Comparison of ENCODE assay signal across 1 cellular context in the genomic region with DNA sequence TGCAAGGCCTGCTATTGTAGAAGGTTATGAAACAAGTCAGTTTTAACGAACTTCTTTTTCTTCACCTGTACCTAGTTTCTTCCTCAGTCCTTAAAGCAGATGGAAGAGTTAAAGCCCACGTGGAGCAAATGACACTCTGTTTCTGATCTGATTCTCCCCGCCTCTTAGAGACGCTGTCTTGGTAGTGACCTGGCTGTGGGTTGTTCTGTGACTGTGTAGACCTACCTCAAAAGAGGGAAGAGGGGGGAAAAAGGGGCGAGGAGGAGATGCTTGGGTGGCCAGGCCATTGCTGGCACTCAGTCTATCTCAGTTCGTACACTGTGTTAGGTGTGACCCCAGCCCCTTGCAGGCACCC.
TF ChIP-seq lines count a peak whose summit lies in the region.

No MANE protein-coding gene starts in this region.

TF ChIP-seq in H1, 55 proteins besides CTCF, POLR2A, EP300 and RAD21:
- TF ChIP-seq, protein P1, sequence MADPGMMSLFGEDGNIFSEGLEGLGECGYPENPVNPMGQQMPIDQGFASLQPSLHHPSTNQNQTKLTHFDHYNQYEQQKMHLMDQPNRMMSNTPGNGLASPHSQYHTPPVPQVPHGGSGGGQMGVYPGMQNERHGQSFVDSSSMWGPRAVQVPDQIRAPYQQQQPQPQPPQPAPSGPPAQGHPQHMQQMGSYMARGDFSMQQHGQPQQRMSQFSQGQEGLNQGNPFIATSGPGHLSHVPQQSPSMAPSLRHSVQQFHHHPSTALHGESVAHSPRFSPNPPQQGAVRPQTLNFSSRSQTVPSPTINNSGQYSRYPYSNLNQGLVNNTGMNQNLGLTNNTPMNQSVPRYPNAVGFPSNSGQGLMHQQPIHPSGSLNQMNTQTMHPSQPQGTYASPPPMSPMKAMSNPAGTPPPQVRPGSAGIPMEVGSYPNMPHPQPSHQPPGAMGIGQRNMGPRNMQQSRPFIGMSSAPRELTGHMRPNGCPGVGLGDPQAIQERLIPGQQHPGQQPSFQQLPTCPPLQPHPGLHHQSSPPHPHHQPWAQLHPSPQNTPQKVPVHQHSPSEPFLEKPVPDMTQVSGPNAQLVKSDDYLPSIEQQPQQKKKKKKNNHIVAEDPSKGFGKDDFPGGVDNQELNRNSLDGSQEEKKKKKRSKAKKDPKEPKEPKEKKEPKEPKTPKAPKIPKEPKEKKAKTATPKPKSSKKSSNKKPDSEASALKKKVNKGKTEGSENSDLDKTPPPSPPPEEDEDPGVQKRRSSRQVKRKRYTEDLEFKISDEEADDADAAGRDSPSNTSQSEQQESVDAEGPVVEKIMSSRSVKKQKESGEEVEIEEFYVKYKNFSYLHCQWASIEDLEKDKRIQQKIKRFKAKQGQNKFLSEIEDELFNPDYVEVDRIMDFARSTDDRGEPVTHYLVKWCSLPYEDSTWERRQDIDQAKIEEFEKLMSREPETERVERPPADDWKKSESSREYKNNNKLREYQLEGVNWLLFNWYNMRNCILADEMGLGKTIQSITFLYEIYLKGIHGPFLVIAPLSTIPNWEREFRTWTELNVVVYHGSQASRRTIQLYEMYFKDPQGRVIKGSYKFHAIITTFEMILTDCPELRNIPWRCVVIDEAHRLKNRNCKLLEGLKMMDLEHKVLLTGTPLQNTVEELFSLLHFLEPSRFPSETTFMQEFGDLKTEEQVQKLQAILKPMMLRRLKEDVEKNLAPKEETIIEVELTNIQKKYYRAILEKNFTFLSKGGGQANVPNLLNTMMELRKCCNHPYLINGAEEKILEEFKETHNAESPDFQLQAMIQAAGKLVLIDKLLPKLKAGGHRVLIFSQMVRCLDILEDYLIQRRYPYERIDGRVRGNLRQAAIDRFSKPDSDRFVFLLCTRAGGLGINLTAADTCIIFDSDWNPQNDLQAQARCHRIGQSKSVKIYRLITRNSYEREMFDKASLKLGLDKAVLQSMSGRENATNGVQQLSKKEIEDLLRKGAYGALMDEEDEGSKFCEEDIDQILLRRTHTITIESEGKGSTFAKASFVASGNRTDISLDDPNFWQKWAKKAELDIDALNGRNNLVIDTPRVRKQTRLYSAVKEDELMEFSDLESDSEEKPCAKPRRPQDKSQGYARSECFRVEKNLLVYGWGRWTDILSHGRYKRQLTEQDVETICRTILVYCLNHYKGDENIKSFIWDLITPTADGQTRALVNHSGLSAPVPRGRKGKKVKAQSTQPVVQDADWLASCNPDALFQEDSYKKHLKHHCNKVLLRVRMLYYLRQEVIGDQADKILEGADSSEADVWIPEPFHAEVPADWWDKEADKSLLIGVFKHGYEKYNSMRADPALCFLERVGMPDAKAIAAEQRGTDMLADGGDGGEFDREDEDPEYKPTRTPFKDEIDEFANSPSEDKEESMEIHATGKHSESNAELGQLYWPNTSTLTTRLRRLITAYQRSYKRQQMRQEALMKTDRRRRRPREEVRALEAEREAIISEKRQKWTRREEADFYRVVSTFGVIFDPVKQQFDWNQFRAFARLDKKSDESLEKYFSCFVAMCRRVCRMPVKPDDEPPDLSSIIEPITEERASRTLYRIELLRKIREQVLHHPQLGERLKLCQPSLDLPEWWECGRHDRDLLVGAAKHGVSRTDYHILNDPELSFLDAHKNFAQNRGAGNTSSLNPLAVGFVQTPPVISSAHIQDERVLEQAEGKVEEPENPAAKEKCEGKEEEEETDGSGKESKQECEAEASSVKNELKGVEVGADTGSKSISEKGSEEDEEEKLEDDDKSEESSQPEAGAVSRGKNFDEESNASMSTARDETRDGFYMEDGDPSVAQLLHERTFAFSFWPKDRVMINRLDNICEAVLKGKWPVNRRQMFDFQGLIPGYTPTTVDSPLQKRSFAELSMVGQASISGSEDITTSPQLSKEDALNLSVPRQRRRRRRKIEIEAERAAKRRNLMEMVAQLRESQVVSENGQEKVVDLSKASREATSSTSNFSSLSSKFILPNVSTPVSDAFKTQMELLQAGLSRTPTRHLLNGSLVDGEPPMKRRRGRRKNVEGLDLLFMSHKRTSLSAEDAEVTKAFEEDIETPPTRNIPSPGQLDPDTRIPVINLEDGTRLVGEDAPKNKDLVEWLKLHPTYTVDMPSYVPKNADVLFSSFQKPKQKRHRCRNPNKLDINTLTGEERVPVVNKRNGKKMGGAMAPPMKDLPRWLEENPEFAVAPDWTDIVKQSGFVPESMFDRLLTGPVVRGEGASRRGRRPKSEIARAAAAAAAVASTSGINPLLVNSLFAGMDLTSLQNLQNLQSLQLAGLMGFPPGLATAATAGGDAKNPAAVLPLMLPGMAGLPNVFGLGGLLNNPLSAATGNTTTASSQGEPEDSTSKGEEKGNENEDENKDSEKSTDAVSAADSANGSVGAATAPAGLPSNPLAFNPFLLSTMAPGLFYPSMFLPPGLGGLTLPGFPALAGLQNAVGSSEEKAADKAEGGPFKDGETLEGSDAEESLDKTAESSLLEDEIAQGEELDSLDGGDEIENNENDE (IDR thresholded peaks at IDR 0.05; ENCODE audit: insufficient replicate concordance, low read length): no peak
- TF ChIP-seq RFX5 (IDR thresholded peaks at IDR 0.05; ENCODE audit: borderline replicate concordance, low read depth, low read length) (no peak), NANOG (IDR thresholded peaks at IDR 0.05; ENCODE audit: insufficient read depth, low read depth, low read length, poor library complexity, severe bottlenecking) (no peak), RNF2 (IDR thresholded peaks at IDR 0.05; ENCODE audit: borderline replicate concordance, low read depth, low read length, missing control alignments, poor library complexity, severe bottlenecking) (no peak), ASH2L (IDR thresholded peaks at IDR 0.05; ENCODE audit: low read length) (no peak), FOSL1 (IDR thresholded peaks at IDR 0.05; ENCODE audit: insufficient read depth, low read depth, low read length) (no peak), TBP (IDR thresholded peaks at IDR 0.05; ENCODE audit: low read depth, low read length) (no peak), SP2 (IDR thresholded peaks at IDR 0.05; ENCODE audit: low read length) (no peak), TAF1 (IDR thresholded peaks at IDR 0.05; ENCODE audit: low read depth, low read length) (no peak), TCF12 (IDR thresholded peaks at IDR 0.05; ENCODE audit: low read depth, low read length) (no peak), BACH1 (IDR thresholded peaks at IDR 0.05; ENCODE audit: low read length) (no peak), ZNF274 (IDR thresholded peaks at IDR 0.05; ENCODE audit: borderline replicate concordance, extremely low read depth, low read length) (no peak), NRF1 (IDR thresholded peaks at IDR 0.05; ENCODE audit: low read depth, low read length) (no peak), CEBPB (IDR thresholded peaks at IDR 0.05; ENCODE audit: low read depth, low read length) (no peak), RBBP5 (IDR thresholded peaks at IDR 0.05; ENCODE audit: borderline replicate concordance, low read depth, low read length) (no peak)
